Comparison of ENCODE assay signal across 8 cellular contexts in genomic region chr1:120176092-120176855, GRCh38. TPM values are rescaled to one million over a fixed set of nuclear protein-coding genes. Genes with fewer than 3 reads are reported as not detected.
A peak's percentile ranks its signal among the peaks of the same experiment; 100 is the strongest.
DNase-seq lines count a peak whose midpoint lies in the region; ATAC-seq, FAIRE-seq and TF ChIP-seq lines count a peak whose summit lies in the region.

TSS of gene SEC22B (minus strand) at chr1:120176520. CDS start at chr1:120176381, 139 bp downstream.

- no peaks in the 10 kb centered on the region for H3K79me2 ChIP-seq in parathyroid adenoma

- H3K9me3 ChIP-seq in cardiac muscle cell (ENCODE audit: low read depth) (no peaks in the 10 kb centered on the region), parathyroid adenoma (ENCODE audit: control insufficient read depth, low read length) (no peaks in the 10 kb centered on the region), tibial artery (no peaks in the 10 kb centered on the region)

- peak within 1 kb of the TSS; percentile 90 for H3K27ac ChIP-seq in cardiac muscle cell
- peak within 1 kb of the TSS; percentile 86 for H3K27ac ChIP-seq in parathyroid adenoma
- H3K27ac ChIP-seq in tibial artery, result peak within 1 kb of the TSS; percentile 94 to 96

- peak; percentile 95 for TF ChIP-seq POLR2A in GM12891 (IDR thresholded peaks at IDR 0.05; ENCODE audit: low read depth, low read length)

- ATAC-seq in HG02798 (IDR thresholded peaks at IDR 0.05; ENCODE audit: poor library complexity, unreplicated experiment), result peak; percentile 98

- peak; percentile 62 for DNase-seq in GM12891 (ENCODE audit: insufficient read length, low spot score)
- peak; percentile 80 for DNase-seq in NCI-H1417 treated with DMSO at 0.1 percent for 48 hours (lab: John Stamatoyannopoulos, UW)
- DNase-seq in SW 1271 (lab: John Stamatoyannopoulos, UW), result peak; percentile 71 to 89
- DNase-seq in activated naive CD8-positive, alpha-beta T cell treated with anti-CD3 and anti-CD28 coated beads, Interleukin-2, amount 50 U/mL, for 16 hours (ENCODE audit: low read depth, low spot score), result peak; percentile 75
- peak; percentile 92 to 97 for DNase-seq in cardiac muscle cell (ENCODE audit: low read depth in 1 of 2, low spot score in 1 of 2)
- peak; percentile 90 to 93 for DNase-seq in tibial artery

- H3K4me2 ChIP-seq in parathyroid adenoma (ENCODE audit: low read length), result peak within 1 kb of the TSS; percentile 91

- intact Hi-C loops in tibial artery (cut with DNase I; ENCODE audit: low total_unique reads), result no loop called here

- TF ChIP-seq CTCF in cardiac muscle cell (IDR thresholded peaks at IDR 0.05; ENCODE audit: low read depth, low read length) (no peak), parathyroid adenoma (IDR thresholded peaks at IDR 0.05) (no peak), tibial artery (IDR thresholded peaks at IDR 0.05) (no peak)

- H3K4me3 ChIP-seq in cardiac muscle cell (peak within 1 kb of the TSS; percentile 92), parathyroid adenoma (ENCODE audit: low read depth, low read length) (peak within 1 kb of the TSS; percentile 99), tibial artery (peak within 1 kb of the TSS; percentile 91 to 92)

- peak within 1 kb of the TSS; percentile 93 for H2AFZ ChIP-seq in parathyroid adenoma

- no peak within 1 kb of the TSS for H3K9ac ChIP-seq in parathyroid adenoma

- peaks cover 4% of the 10 kb centered on the region for H3K4me1 ChIP-seq in cardiac muscle cell (ENCODE audit: low read depth)
- no peaks in the 10 kb centered on the region for H3K4me1 ChIP-seq in parathyroid adenoma
- H3K4me1 ChIP-seq in tibial artery, result peaks cover 0 to 29% (median 8%) of the 10 kb centered on the region in 4 donors

- no peaks in the 10 kb centered on the region for H3K27me3 ChIP-seq in cardiac muscle cell
- no peaks in the 10 kb centered on the region for H3K27me3 ChIP-seq in parathyroid adenoma (ENCODE audit: control insufficient read depth, insufficient read depth, low read length)
- no peaks in the 10 kb centered on the region for H3K27me3 ChIP-seq in tibial artery

- FAIRE-seq in GM12891 (lab: Jason Lieb, UNC), result no peak

- H3K36me3 ChIP-seq in cardiac muscle cell (no peaks in the 10 kb centered on the region), parathyroid adenoma (ENCODE audit: control insufficient read depth, insufficient read depth, low read length) (no peaks in the 10 kb centered on the region), tibial artery (no peaks in the 10 kb centered on the region)

TF ChIP-seq in GM12891, 5 proteins besides CTCF, POLR2A, EP300 and RAD21:
- TF ChIP-seq SPI1 (IDR thresholded peaks at IDR 0.05; ENCODE audit: low read depth, low read length) (peak; percentile 74), TAF1 (IDR thresholded peaks at IDR 0.05; ENCODE audit: low read depth, low read length) (peak; percentile 95), PAX5 (IDR thresholded peaks at IDR 0.05; ENCODE audit: insufficient read depth, low read length, severe bottlenecking) (peak; percentile 99), POU2F2 (IDR thresholded peaks at IDR 0.05; ENCODE audit: low read depth, low read length) (peak; percentile 94), POLR2AphosphoS5 (IDR thresholded peaks at IDR 0.05; ENCODE audit: low read depth, low read length) (peak; percentile 97)

RNA-seq across cellular contexts. Expression of gene SEC22B, which starts in this region (rescaled TPM):
- polyA plus RNA-seq in GM12891 (2012; ENCODE audit: low read depth, missing spikeins), result 19.3 TPM
- 16.0 and 16.1 TPM in 2 replicates for total RNA-seq in cardiac muscle cell
- polyA plus RNA-seq in cardiac muscle cell, result 22.8 and 23.9 TPM in 2 replicates

Comparison
In these comparisons a context has a peak if more than half of its experiments do, and no peak if none do; other contexts are left out.
1. Peak in every context shown above with its lines: DNase-seq, ATAC-seq, H3K4me3 ChIP-seq and H3K27ac ChIP-seq.